In the genomic region with DNA sequence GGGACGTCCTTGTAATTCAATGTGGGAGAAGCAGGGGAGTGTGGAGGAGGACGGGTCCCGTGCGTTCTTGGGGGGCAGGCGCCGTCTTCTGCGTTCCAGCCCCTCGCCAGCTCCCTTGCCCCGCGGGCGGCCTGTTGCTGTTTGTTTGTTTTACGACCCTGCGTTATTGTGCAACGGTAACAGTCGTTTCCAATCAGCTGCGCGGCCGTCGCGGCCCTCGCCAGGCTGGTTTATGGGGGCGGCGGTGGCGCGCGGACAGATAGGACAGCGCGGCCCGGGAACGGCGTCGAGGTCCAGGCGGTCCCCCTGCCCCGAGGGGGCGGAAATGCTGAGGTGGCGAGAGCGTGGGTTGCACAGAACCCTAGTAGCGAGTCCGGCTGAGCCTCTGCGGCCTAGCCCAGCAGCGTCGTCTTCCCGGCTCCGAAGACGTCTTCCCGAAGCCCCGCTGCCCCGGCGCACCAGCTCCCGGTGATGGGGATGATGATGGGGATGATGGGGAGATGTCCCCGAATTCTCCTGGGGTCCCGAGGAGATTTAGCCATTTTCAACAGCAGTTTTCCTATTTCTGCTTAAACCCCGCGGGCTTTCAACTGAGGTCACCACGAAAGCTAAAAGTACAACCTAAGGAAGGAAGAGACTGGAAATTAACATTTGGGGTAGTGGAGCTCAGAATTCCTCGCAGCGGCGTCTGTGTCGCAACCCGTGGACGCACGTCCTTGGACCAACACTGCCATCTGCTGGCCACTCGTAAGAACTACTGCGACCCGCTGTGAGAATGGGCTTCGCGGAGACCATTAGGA, we compare ENCODE assay signal across 8 cellular contexts. TPM values are rescaled to one million over a fixed set of nuclear protein-coding genes. Genes with fewer than 3 reads are reported as not detected.
A peak's percentile ranks its signal among the peaks of the same experiment; 100 is the strongest.
DNase-seq lines count a peak whose midpoint lies in the region; ATAC-seq and TF ChIP-seq lines count a peak whose summit lies in the region.

No MANE protein-coding gene starts in this region.

- POLR2A ChIA-PET in CD4-positive, alpha-beta T cell (lab: Charles Lee) = interaction anchor here (0.6 to 1.2 kb wide), 2 partner anchors 301 to 325 kb away, joined by 3 read pairs; no protein-coding TSS in a partner anchor

- TF ChIP-seq POLR2A in Peyer's patch (IDR thresholded peaks at IDR 0.05) = no peak

- H3K9me3 Mint-ChIP-seq in CD4-positive, alpha-beta T cell = no peaks in the 10 kb centered on the region
- no peaks in the 10 kb centered on the region for H3K9me3 Mint-ChIP-seq in activated T-helper 17 cell treated with anti-CD3 and anti-CD28 coated beads, Interleukin-2, amount 50 U/mL, for 72 hours
- no peaks in the 10 kb centered on the region for H3K9me3 Mint-ChIP-seq in natural killer cell treated with Interleukin-12 subunit alpha and Interleukin-12 subunit beta and Interleukin-15 and Interleukin-18, amount 100 ng/mL, for 72 hours

- peaks cover 75% of the 10 kb centered on the region for H3K27me3 Mint-ChIP-seq in CD4-positive, alpha-beta T cell
- peaks cover 28% of the 10 kb centered on the region for H3K27me3 Mint-ChIP-seq in activated T-helper 17 cell treated with anti-CD3 and anti-CD28 coated beads, Interleukin-2, amount 50 U/mL, for 72 hours
- H3K27me3 Mint-ChIP-seq in natural killer cell treated with Interleukin-12 subunit alpha and Interleukin-12 subunit beta and Interleukin-15 and Interleukin-18, amount 100 ng/mL, for 72 hours = peaks cover 31 to 44% of the 10 kb centered on the region in 2 donors

- no peaks in the 10 kb centered on the region for H3K36me3 ChIP-seq in Peyer's patch

- CTCF ChIA-PET in CD4-positive, alpha-beta T cell (lab: Charles Lee) = interaction anchor here (0.6 to 2.3 kb wide), 15 partner anchors 11 to 1858 kb away, joined by 3 to 30 read pairs (median 4); no protein-coding TSS in a partner anchor

- H3K4me1 Mint-ChIP-seq in CD4-positive, alpha-beta T cell (ENCODE audit: low read depth) = peaks cover 16% of the 10 kb centered on the region
- peaks cover 5% of the 10 kb centered on the region for H3K4me1 Mint-ChIP-seq in activated T-helper 17 cell treated with anti-CD3 and anti-CD28 coated beads, Interleukin-2, amount 50 U/mL, for 72 hours
- peaks cover 5 to 11% of the 10 kb centered on the region in 2 donors for H3K4me1 Mint-ChIP-seq in natural killer cell treated with Interleukin-12 subunit alpha and Interleukin-12 subunit beta and Interleukin-15 and Interleukin-18, amount 100 ng/mL, for 72 hours (ENCODE audit: low read depth in 2 of 2)

- peak overlapping the region; percentile 86 for H3K4me3 Mint-ChIP-seq in CD4-positive, alpha-beta T cell
- H3K4me3 Mint-ChIP-seq in activated T-helper 17 cell treated with anti-CD3 and anti-CD28 coated beads, Interleukin-2, amount 50 U/mL, for 72 hours = peak overlapping the region; percentile 77
- H3K4me3 Mint-ChIP-seq in natural killer cell treated with Interleukin-12 subunit alpha and Interleukin-12 subunit beta and Interleukin-15 and Interleukin-18, amount 100 ng/mL, for 72 hours = peak overlapping the region; percentile 78

- intact Hi-C loops in CD4-positive, alpha-beta T cell (cut with DNase I, micrococcal nuclease) = loop anchor here (1.0 to 10.0 kb wide), 5 partner anchors 304 to 1858 kb away; no protein-coding TSS in a partner anchor

- peaks cover 0 to 44% (median 9%) of the 10 kb centered on the region in 4 donors for H3K4me1 ChIP-seq in Peyer's patch

- H3K4me3 ChIP-seq in Peyer's patch (peak overlapping the region; percentile 35 to 72 (median 47)), fibroblast of pulmonary artery (replicated peaks; ENCODE audit: low read depth, low read length) (peak overlapping the region; percentile 98)

- TF ChIP-seq CTCF in CD4-positive, alpha-beta T cell (IDR thresholded peaks at IDR 0.05) = peak; percentile 91
- TF ChIP-seq CTCF in Peyer's patch (IDR thresholded peaks at IDR 0.05) (peak; percentile 67 to 90 (median 88)), fibroblast of pulmonary artery (IDR thresholded peaks at IDR 0.05; ENCODE audit: low read length, missing control alignments) (peak; percentile 82)

- H3K27ac Mint-ChIP-seq in CD4-positive, alpha-beta T cell = no peak overlapping the region
- no peak overlapping the region for H3K27ac Mint-ChIP-seq in activated T-helper 17 cell treated with anti-CD3 and anti-CD28 coated beads, Interleukin-2, amount 50 U/mL, for 72 hours
- peak overlapping the region in 1 of 2 donors; percentile 35 for H3K27ac Mint-ChIP-seq in natural killer cell treated with Interleukin-12 subunit alpha and Interleukin-12 subunit beta and Interleukin-15 and Interleukin-18, amount 100 ng/mL, for 72 hours

- H3K27ac ChIP-seq in CD4-positive, alpha-beta T cell (ENCODE audit: low read depth, low read length) = no peak overlapping the region
- H3K27ac ChIP-seq in Peyer's patch = peak overlapping the region; percentile 42 to 77 (median 70)

- H3K36me3 Mint-ChIP-seq in CD4-positive, alpha-beta T cell (ENCODE audit: low read depth) = no peaks in the 10 kb centered on the region
- peaks cover 5% of the 10 kb centered on the region for H3K36me3 Mint-ChIP-seq in activated T-helper 17 cell treated with anti-CD3 and anti-CD28 coated beads, Interleukin-2, amount 50 U/mL, for 72 hours (ENCODE audit: low read depth)
- H3K36me3 Mint-ChIP-seq in natural killer cell treated with Interleukin-12 subunit alpha and Interleukin-12 subunit beta and Interleukin-15 and Interleukin-18, amount 100 ng/mL, for 72 hours = no peaks in the 10 kb centered on the region

- peak; percentile 70 for ATAC-seq in CD4-positive, alpha-beta T cell (ENCODE audit: poor library complexity)
- ATAC-seq in GM19438 (IDR thresholded peaks at IDR 0.05; ENCODE audit: low read depth, unreplicated experiment) = peak; percentile 21
- ATAC-seq in activated T-helper 17 cell treated with anti-CD3 and anti-CD28 coated beads, Interleukin-2, amount 50 U/mL, for 72 hours (replicated peaks) = peak; percentile 46
- peak; percentile 56 to 67 for ATAC-seq in natural killer cell treated with Interleukin-12 subunit alpha and Interleukin-12 subunit beta and Interleukin-15 and Interleukin-18, amount 100 ng/mL, for 72 hours
- ATAC-seq in stimulated activated naive CD8-positive, alpha-beta T cell treated with anti-CD3 and anti-CD28 coated beads, Interleukin-15, Interleukin-2, amounts not matched to agents 100 U/mL and 50 U/mL, for 24 hours = no peak

- peak; percentile 54 to 76 (median 60) for DNase-seq in CD4-positive, alpha-beta T cell
- DNase-seq in HUDEP-2 (lab: John Stamatoyannopoulos, UW; ENCODE audit: unreplicated experiment in 76 of 76) (peak in 51 of 76 experiments; percentile 1 to 61 (median 36)), Peyer's patch (peak; percentile 58 to 86 (median 77)), fibroblast of pulmonary artery (ENCODE audit: low read depth) (peak; percentile 91)
- peak; percentile 78 for DNase-seq in natural killer cell treated with Interleukin-12 subunit alpha and Interleukin-12 subunit beta and Interleukin-15 and Interleukin-18, amount 100 ng/mL, for 72 hours (ENCODE audit: low spot score)
- peak; percentile 75 for DNase-seq in stimulated activated naive CD8-positive, alpha-beta T cell treated with anti-CD3 and anti-CD28 coated beads, Interleukin-15, Interleukin-2, amounts not matched to agents 100 U/mL and 50 U/mL, for 24 hours

- H3K27me3 ChIP-seq in CD4-positive, alpha-beta T cell (ENCODE audit: control insufficient read depth, insufficient read depth, low read length) = peaks cover 41% of the 10 kb centered on the region
- peaks cover 0 to 32% of the 10 kb centered on the region in 2 donors for H3K27me3 ChIP-seq in Peyer's patch

- H3K9me3 ChIP-seq in CD4-positive, alpha-beta T cell (ENCODE audit: control insufficient read depth, low read length) = no peaks in the 10 kb centered on the region
- H3K9me3 ChIP-seq in Peyer's patch = no peaks in the 10 kb centered on the region

RNA-seq across cellular contexts. Expression of a gene that starts 4.8 kb away (rescaled TPM):
- not detected for total RNA-seq in CD4-positive, alpha-beta T cell
- 100 to 1,000 TPM in 1 of 4 donors, 10 to 100 TPM in 3; 27.5 to 283 (median 60.2) TPM for total RNA-seq in Peyer's patch
- under 1 TPM; 0.50 to 0.56 TPM for total RNA-seq in activated T-helper 17 cell treated with anti-CD3 and anti-CD28 coated beads, Interleukin-2, amount 50 U/mL, for 72 hours
- total RNA-seq in natural killer cell treated with Interleukin-12 subunit alpha and Interleukin-12 subunit beta and Interleukin-15 and Interleukin-18, amount 100 ng/mL, for 72 hours = under 1 TPM in 1 of 2 donors, not detected in 1; 0.05 TPM

Comparison
In these comparisons a context has a peak if more than half of its experiments do, and no peak if none do; other contexts are left out.
1. DNase-seq: peak in every context shown above with its lines; median percentile 91 in fibroblast of pulmonary artery; 78 in natural killer cell treated with Interleukin-12 subunit alpha and Interleukin-12 subunit beta and Interleukin-15 and Interleukin-18, amount 100 ng/mL, for 72 hours; 77 in Peyer's patch; 75 in stimulated activated naive CD8-positive, alpha-beta T cell treated with anti-CD3 and anti-CD28 coated beads, Interleukin-15, Interleukin-2, amounts not matched to agents 100 U/mL and 50 U/mL, for 24 hours; 60 in CD4-positive, alpha-beta T cell; 36 in HUDEP-2.
2. RNA of a gene that starts 4.8 kb away (total RNA-seq): 27.5 to 283 TPM in Peyer's patch; 0.50 to 0.56 TPM in activated T-helper 17 cell treated with anti-CD3 and anti-CD28 coated beads, Interleukin-2, amount 50 U/mL, for 72 hours, 0.05 TPM in natural killer cell treated with Interleukin-12 subunit alpha and Interleukin-12 subunit beta and Interleukin-15 and Interleukin-18, amount 100 ng/mL, for 72 hours and not detected in CD4-positive, alpha-beta T cell; every median in the first group is over 10 times any median in the second.
3. Peak in every context shown above with its lines, with median percentiles within 50 percentile points of each other: H3K4me3 Mint-ChIP-seq and CTCF ChIP-seq.